Comparison of ENCODE assay signal across 17 cellular contexts in the genomic region with DNA sequence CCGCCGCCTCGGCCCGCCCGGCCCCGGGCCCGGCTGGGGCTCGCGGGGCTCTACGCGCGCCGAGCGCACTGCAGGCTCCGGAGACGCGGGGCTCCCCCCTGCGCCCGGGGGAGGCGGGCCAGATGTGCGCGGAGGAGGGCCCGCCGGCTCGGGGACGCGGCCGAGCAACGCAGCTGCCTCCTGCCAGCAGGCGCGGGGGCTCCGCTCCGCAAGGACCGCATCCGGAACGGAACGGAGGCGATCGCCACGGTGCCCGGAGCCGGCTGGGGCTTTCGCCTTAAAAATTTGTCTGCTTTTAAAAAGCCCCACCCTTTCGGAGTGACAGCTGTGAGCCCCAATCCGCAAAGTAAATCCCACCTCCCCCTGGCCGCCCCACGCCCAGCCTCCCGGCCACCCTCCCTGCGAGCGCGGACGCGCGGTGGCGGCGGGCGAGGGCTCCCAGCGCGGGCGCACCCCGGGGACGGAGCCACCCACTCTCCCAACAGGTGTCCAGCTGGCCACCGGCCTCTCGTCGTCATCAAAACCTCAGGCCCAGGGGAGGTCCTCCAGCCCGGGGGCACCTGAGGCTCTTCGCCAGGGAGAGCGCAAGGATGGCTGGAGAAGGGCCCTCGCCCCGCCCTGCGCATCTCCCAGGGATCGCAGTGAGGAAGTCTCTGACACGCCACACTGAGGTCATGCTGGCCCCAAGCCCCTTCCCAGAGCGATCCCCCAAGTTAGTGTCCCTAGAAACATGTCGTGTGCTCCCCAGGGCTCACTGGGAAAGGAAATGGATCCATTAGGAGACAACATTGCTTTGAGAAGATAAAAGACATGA. TPM values are rescaled to one million over a fixed set of nuclear protein-coding genes. Genes with fewer than 3 reads are reported as not detected.
DNase-seq lines count a peak whose midpoint lies in the region; ATAC-seq and TF ChIP-seq lines count a peak whose summit lies in the region.
"Had no signal": no experiment of that assay in that cellular context is flagged by ENCODE, and none has a peak within 500 bp of the region (broad histone marks: within the 10 kb centered on the region; RNA-seq: fewer than 3 reads in every experiment).

Gene TMEM132D (minus strand): TSS at position 70 of the 814 bp plus-strand sequence.

- H3K27me3 Mint-ChIP-seq in GM23338 (ENCODE audit: insufficient read depth, low read depth, poor library complexity) (peaks cover 1% of the 10 kb centered on the region), osteocyte (ENCODE audit: unreplicated experiment) (peaks cover 8% of the 10 kb centered on the region)
- H3K27me3 Mint-ChIP-seq in activated naive CD4-positive, alpha-beta T cell treated with anti-CD3 and anti-CD28 coated beads, Interleukin-2, amount 10 ng/mL, durations not matched to agents 7 days and 5 days, result peaks cover 29% of the 10 kb centered on the region

- 0 out of 2 replicates have a peak within 1 kb of the TSS, but pooled peaks have one; percentile 18 for H2AFZ ChIP-seq in GM23338

- H3K4me2 ChIP-seq in GM23338, result peak within 1 kb of the TSS; percentile 77

- no peak for TF ChIP-seq CTCF in GM23338 (conservative IDR thresholded peaks at IDR 0.05; ENCODE audit: low read depth in 2 of 2)
- TF ChIP-seq CTCF in osteocyte (IDR thresholded peaks at IDR 0.05), result no peak

- H3F3A ChIP-seq in GM23338 (replicated peaks; ENCODE audit: low read depth), result no peaks in the 10 kb centered on the region

- peaks cover 32% of the 10 kb centered on the region for H3K79me2 ChIP-seq in GM23338 (replicated peaks; ENCODE audit: insufficient read depth)

- no peak within 1 kb of the TSS for H3K4me3 Mint-ChIP-seq in GM23338
- H3K4me3 Mint-ChIP-seq in osteocyte (ENCODE audit: unreplicated experiment), result peak within 1 kb of the TSS; percentile 88
- no peak within 1 kb of the TSS for H3K4me3 Mint-ChIP-seq in activated naive CD4-positive, alpha-beta T cell treated with anti-CD3 and anti-CD28 coated beads, Interleukin-2, amount 10 ng/mL, durations not matched to agents 7 days and 5 days
- H3K4me3 Mint-ChIP-seq: stimulated activated naive CD8-positive, alpha-beta T cell treated with anti-CD3 and anti-CD28 coated beads, Interleukin-15, Interleukin-2, amounts not matched to agents 100 ng/mL and 50 ng/mL, for 24 hours had no signal

- ATAC-seq in GM23338 (no peak), HG03432 (IDR thresholded peaks at IDR 0.05; ENCODE audit: unreplicated experiment) (no peak), HG03280 (IDR thresholded peaks at IDR 0.05; ENCODE audit: unreplicated experiment) (no peak)
- ATAC-seq: activated CD4-positive, CD25-positive, alpha-beta regulatory T cell treated with anti-CD3 and anti-CD28 coated beads, Interleukin-2, amount 50 U/mL, for 24 hours had no signal

- H3K9me2 ChIP-seq in GM23338 (ENCODE audit: insufficient read depth), result no peaks in the 10 kb centered on the region

- H3K27ac Mint-ChIP-seq in GM23338 (no peak within 1 kb of the TSS), osteocyte (ENCODE audit: unreplicated experiment) (peak within 1 kb of the TSS; percentile 51)
- no peak within 1 kb of the TSS for H3K27ac Mint-ChIP-seq in activated naive CD4-positive, alpha-beta T cell treated with anti-CD3 and anti-CD28 coated beads, Interleukin-2, amount 10 ng/mL, durations not matched to agents 7 days and 5 days
- H3K27ac Mint-ChIP-seq: IgD-negative memory B cell; stimulated activated naive CD8-positive, alpha-beta T cell treated with anti-CD3 and anti-CD28 coated beads, Interleukin-15, Interleukin-2, amounts not matched to agents 100 ng/mL and 50 ng/mL, for 24 hours had no signal

- intact Hi-C loops in head of caudate nucleus (cut with DNase I), result loop anchor here (10.0 kb wide), 1 partner anchor 939 kb away; no protein-coding TSS in a partner anchor

- no peaks in the 10 kb centered on the region for H3K9me3 ChIP-seq in NT2/D1 (ENCODE audit: insufficient read depth, low read length)

- no peak within 1 kb of the TSS for H3K27ac ChIP-seq in GM23338 (ENCODE audit: low read depth)
- H3K27ac ChIP-seq: SK-N-MC had no signal

- H4K20me1 ChIP-seq in GM23338 (replicated peaks; ENCODE audit: insufficient read depth), result peaks cover 10% of the 10 kb centered on the region; the same call in 1 of the 2 replicates

- H3K36me3 Mint-ChIP-seq in GM23338 (ENCODE audit: low read depth) (peaks cover 63% of the 10 kb centered on the region), osteocyte (ENCODE audit: unreplicated experiment) (no peaks in the 10 kb centered on the region)
- H3K36me3 Mint-ChIP-seq in activated naive CD4-positive, alpha-beta T cell treated with anti-CD3 and anti-CD28 coated beads, Interleukin-2, amount 10 ng/mL, durations not matched to agents 7 days and 5 days, result no peaks in the 10 kb centered on the region
- H3K36me3 Mint-ChIP-seq: IgD-negative memory B cell had no signal

- H3K4me1 Mint-ChIP-seq in GM23338 (no peaks in the 10 kb centered on the region), osteocyte (ENCODE audit: unreplicated experiment) (peaks cover 37% of the 10 kb centered on the region)
- H3K4me1 Mint-ChIP-seq in activated naive CD4-positive, alpha-beta T cell treated with anti-CD3 and anti-CD28 coated beads, Interleukin-2, amount 10 ng/mL, durations not matched to agents 7 days and 5 days, result no peaks in the 10 kb centered on the region

- peak within 1 kb of the TSS; percentile 69 for H3K9ac ChIP-seq in NT2/D1 (ENCODE audit: insufficient read length, low read depth)

- DNase-seq in GM23338 (ENCODE audit: low spot score) (peak; percentile 60), NT2/D1 (ENCODE audit: low read depth, low spot score) (no peak), head of caudate nucleus (peak in 34 of 42 donors; percentile 9 to 70 (median 44)), osteocyte (ENCODE audit: extremely low spot score, unreplicated experiment) (no peak), hepatic stellate cell (ENCODE audit: low spot score) (no peak)
- DNase-seq in activated naive CD4-positive, alpha-beta T cell treated with anti-CD3 and anti-CD28 coated beads, Interleukin-2, amount 10 ng/mL, durations not matched to agents 7 days and 5 days, result no peak
- DNase-seq: activated T-cell treated with anti-CD3 and anti-CD28 coated beads, Interleukin-2, amount 50 U/mL, for 1 hour; amniotic stem cell; midbrain; stimulated activated CD4-positive, alpha-beta T cell treated with anti-CD3 and anti-CD28 coated beads, Interleukin-4, amount 100 ng/mL, for 4 hours had no signal

- peak within 1 kb of the TSS; percentile 63 for H3K4me3 ChIP-seq in GM23338
- H3K4me3 ChIP-seq in NT2/D1 (ENCODE audit: insufficient read length, low read depth), result peak within 1 kb of the TSS; percentile 51
- H3K4me3 ChIP-seq: SK-N-MC had no signal

- peaks cover 7% of the 10 kb centered on the region; the same call in 1 of the 2 replicates for H3K4me1 ChIP-seq in GM23338 (ENCODE audit: insufficient read depth)
- no peaks in the 10 kb centered on the region for H3K4me1 ChIP-seq in NT2/D1 (ENCODE audit: insufficient read depth, insufficient read length)

- peaks cover 52% of the 10 kb centered on the region for H3K27me3 ChIP-seq in GM23338 (ENCODE audit: insufficient read depth)
- H3K27me3 ChIP-seq in NT2/D1 (ENCODE audit: insufficient read depth, insufficient read length), result peaks cover 74% of the 10 kb centered on the region

- CTCF ChIA-PET in activated naive CD4-positive, alpha-beta T cell treated with anti-CD3 and anti-CD28 coated beads, Interleukin-2, amount 10 ng/mL, durations not matched to agents 7 days and 5 days (lab: Charles Lee), result no interaction called here

- 0 out of 2 replicates have a peak, but pooled peaks cover 4% of the 10 kb centered on the region for H3K36me3 ChIP-seq in GM23338 (ENCODE audit: insufficient read depth)
- H3K36me3 ChIP-seq in NT2/D1 (ENCODE audit: insufficient read depth, insufficient read length, low read length), result no peaks in the 10 kb centered on the region

- H3K9me3 Mint-ChIP-seq in GM23338 (peaks cover 49% of the 10 kb centered on the region), osteocyte (ENCODE audit: unreplicated experiment) (no peaks in the 10 kb centered on the region)
- H3K9me3 Mint-ChIP-seq in activated naive CD4-positive, alpha-beta T cell treated with anti-CD3 and anti-CD28 coated beads, Interleukin-2, amount 10 ng/mL, durations not matched to agents 7 days and 5 days, result no peaks in the 10 kb centered on the region
- H3K9me3 Mint-ChIP-seq: stimulated activated naive CD8-positive, alpha-beta T cell treated with anti-CD3 and anti-CD28 coated beads, Interleukin-15, Interleukin-2, amounts not matched to agents 100 ng/mL and 50 ng/mL, for 24 hours had no signal

TF ChIP-seq in GM23338, 12 proteins besides CTCF, POLR2A, EP300 and RAD21:
- TF ChIP-seq, protein P1, sequence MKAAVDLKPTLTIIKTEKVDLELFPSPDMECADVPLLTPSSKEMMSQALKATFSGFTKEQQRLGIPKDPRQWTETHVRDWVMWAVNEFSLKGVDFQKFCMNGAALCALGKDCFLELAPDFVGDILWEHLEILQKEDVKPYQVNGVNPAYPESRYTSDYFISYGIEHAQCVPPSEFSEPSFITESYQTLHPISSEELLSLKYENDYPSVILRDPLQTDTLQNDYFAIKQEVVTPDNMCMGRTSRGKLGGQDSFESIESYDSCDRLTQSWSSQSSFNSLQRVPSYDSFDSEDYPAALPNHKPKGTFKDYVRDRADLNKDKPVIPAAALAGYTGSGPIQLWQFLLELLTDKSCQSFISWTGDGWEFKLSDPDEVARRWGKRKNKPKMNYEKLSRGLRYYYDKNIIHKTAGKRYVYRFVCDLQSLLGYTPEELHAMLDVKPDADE (IDR thresholded peaks at IDR 0.05), result no peak
- peak; percentile 36; the same call in 1 of the 2 replicates for TF ChIP-seq POLR2AphosphoS5 (IDR thresholded peaks at IDR 0.05; ENCODE audit: low read depth)

RNA-seq across cellular contexts. Expression of gene TMEM132D, which starts in this region (rescaled TPM):
- 4.7 and 5.3 TPM in 2 replicates for total RNA-seq in GM23338 (2014; rRNA removed; shearing (Covaris generic))
- 0.44 and 0.57 TPM in 2 replicates for polyA plus RNA-seq in GM23338 (2016; fragmentation: Nextera tagmentation; extraction: Ambion mirVana)
- total RNA-seq in osteocyte, result 15.2 and 16.8 TPM in 2 replicates
- total RNA-seq: G401 had no signal
- polyA plus RNA-seq: IgD-negative memory B cell had no signal

Comparison
In these comparisons a context has a peak if more than half of its experiments do, and no peak if none do; other contexts are left out.
1. DNase-seq: peak in GM23338 (single experiment) and head of caudate nucleus (34 of 42); none in NT2/D1 (single experiment), osteocyte (single experiment), activated naive CD4-positive, alpha-beta T cell treated with anti-CD3 and anti-CD28 coated beads, Interleukin-2, amount 10 ng/mL, durations not matched to agents 7 days and 5 days (single experiment) and hepatic stellate cell (single experiment).